In the genomic region with DNA sequence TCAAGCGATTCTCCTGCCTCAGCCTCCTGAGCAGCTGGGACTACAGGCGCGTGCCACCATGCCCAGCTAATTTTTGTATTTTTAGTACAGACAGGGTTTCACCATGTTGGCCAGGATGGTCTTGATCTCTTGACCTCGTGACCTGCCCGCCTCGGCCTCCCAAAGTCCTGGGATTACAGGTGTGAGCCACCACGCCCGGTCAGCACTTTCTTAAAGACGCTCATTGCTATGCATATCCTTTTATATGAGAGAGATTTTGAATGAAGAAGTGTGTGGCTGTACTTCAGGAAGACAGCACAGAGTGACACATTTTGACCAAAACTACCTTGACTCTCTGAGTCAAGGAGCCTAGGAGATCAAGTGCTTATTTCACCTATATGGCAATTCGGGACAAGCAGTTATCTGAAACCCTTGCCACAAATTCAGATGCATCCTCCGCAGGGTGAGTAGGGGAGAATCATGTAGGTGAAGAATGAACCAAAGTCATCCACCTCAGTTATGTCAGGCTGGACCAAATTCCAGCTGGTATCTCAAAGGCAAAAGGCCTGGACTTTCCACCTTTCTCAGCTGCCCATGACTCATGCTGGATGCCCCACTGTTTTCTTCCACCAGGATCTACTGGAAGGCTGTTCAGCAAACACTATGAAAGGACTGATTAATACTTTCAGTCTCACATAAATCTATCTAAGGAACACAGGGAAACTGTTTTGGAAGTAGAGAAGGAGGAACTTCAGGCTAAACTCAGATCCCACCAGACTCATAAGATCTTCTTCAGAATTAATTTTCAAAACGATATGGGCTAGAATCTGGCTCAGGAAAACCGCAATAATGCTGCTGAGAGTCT, we compare ENCODE assay signal across 1 cellular context.
TF ChIP-seq lines count a peak whose summit lies in the region.

No MANE protein-coding gene starts in this region.

TF ChIP-seq in HepG2, 621 proteins besides CTCF, POLR2A, EP300 and RAD21 (continued from another document and continues in another):
- TF ChIP-seq, protein P1, sequence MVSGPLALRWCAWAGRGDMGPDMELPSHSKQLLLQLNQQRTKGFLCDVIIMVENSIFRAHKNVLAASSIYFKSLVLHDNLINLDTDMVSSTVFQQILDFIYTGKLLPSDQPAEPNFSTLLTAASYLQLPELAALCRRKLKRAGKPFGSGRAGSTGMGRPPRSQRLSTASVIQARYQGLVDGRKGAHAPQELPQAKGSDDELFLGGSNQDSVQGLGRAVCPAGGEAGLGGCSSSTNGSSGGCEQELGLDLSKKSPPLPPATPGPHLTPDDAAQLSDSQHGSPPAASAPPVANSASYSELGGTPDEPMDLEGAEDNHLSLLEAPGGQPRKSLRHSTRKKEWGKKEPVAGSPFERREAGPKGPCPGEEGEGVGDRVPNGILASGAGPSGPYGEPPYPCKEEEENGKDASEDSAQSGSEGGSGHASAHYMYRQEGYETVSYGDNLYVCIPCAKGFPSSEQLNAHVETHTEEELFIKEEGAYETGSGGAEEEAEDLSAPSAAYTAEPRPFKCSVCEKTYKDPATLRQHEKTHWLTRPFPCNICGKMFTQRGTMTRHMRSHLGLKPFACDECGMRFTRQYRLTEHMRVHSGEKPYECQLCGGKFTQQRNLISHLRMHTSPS (CRISPR knock-in tag; IDR thresholded peaks at IDR 0.05; ENCODE audit: low read depth), result 0 out of 2 replicates have a peak, but pooled peaks have one; percentile 16
- peak; percentile 11; the same call in 1 of the 2 replicates for TF ChIP-seq NCOA2 (CRISPR knock-in tag; IDR thresholded peaks at IDR 0.05)
- no peak for TF ChIP-seq SIN3A (IDR thresholded peaks at IDR 0.05; ENCODE audit: borderline replicate concordance, low read depth, low read length)
- TF ChIP-seq ZZZ3 (CRISPR knock-in tag; IDR thresholded peaks at IDR 0.05; ENCODE audit: borderline replicate concordance), result 0 out of 2 replicates have a peak, but pooled peaks have one; percentile 32
- TF ChIP-seq ZSCAN25 (CRISPR knock-in tag; IDR thresholded peaks at IDR 0.05), result 0 out of 2 replicates have a peak, but pooled peaks have one; percentile 38
- TF ChIP-seq, protein P2, sequence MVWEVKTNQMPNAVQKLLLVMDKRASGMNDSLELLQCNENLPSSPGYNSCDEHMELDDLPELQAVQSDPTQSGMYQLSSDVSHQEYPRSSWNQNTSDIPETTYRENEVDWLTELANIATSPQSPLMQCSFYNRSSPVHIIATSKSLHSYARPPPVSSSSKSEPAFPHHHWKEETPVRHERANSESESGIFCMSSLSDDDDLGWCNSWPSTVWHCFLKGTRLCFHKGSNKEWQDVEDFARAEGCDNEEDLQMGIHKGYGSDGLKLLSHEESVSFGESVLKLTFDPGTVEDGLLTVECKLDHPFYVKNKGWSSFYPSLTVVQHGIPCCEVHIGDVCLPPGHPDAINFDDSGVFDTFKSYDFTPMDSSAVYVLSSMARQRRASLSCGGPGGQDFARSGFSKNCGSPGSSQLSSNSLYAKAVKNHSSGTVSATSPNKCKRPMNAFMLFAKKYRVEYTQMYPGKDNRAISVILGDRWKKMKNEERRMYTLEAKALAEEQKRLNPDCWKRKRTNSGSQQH (CRISPR knock-in tag; IDR thresholded peaks at IDR 0.05; ENCODE audit: low read depth), result no peak
- TF ChIP-seq, protein P3, sequence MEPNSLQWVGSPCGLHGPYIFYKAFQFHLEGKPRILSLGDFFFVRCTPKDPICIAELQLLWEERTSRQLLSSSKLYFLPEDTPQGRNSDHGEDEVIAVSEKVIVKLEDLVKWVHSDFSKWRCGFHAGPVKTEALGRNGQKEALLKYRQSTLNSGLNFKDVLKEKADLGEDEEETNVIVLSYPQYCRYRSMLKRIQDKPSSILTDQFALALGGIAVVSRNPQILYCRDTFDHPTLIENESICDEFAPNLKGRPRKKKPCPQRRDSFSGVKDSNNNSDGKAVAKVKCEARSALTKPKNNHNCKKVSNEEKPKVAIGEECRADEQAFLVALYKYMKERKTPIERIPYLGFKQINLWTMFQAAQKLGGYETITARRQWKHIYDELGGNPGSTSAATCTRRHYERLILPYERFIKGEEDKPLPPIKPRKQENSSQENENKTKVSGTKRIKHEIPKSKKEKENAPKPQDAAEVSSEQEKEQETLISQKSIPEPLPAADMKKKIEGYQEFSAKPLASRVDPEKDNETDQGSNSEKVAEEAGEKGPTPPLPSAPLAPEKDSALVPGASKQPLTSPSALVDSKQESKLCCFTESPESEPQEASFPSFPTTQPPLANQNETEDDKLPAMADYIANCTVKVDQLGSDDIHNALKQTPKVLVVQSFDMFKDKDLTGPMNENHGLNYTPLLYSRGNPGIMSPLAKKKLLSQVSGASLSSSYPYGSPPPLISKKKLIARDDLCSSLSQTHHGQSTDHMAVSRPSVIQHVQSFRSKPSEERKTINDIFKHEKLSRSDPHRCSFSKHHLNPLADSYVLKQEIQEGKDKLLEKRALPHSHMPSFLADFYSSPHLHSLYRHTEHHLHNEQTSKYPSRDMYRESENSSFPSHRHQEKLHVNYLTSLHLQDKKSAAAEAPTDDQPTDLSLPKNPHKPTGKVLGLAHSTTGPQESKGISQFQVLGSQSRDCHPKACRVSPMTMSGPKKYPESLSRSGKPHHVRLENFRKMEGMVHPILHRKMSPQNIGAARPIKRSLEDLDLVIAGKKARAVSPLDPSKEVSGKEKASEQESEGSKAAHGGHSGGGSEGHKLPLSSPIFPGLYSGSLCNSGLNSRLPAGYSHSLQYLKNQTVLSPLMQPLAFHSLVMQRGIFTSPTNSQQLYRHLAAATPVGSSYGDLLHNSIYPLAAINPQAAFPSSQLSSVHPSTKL (CRISPR knock-in tag; IDR thresholded peaks at IDR 0.05), result peak; percentile 89
- TF ChIP-seq, protein P4, sequence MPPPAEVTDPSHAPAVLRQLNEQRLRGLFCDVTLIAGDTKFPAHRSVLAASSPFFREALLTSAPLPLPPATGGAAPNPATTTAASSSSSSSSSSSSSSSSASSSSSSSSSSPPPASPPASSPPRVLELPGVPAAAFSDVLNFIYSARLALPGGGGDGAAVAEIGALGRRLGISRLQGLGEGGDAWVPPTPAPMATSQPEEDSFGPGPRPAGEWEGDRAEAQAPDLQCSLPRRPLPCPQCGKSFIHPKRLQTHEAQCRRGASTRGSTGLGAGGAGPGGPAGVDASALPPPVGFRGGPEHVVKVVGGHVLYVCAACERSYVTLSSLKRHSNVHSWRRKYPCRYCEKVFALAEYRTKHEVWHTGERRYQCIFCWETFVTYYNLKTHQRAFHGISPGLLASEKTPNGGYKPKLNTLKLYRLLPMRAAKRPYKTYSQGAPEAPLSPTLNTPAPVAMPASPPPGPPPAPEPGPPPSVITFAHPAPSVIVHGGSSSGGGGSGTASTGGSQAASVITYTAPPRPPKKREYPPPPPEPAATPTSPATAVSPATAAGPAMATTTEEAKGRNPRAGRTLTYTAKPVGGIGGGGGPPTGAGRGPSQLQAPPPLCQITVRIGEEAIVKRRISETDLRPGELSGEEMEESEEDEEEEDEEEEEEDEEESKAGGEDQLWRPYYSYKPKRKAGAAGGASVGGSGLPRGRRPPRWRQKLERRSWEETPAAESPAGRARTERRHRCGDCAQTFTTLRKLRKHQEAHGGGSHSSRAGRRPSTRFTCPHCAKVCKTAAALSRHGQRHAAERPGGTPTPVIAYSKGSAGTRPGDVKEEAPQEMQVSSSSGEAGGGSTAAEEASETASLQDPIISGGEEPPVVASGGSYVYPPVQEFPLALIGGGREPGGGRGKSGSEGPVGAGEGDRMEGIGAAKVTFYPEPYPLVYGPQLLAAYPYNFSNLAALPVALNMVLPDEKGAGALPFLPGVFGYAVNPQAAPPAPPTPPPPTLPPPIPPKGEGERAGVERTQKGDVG (CRISPR knock-in tag; IDR thresholded peaks at IDR 0.05; ENCODE audit: borderline replicate concordance), result no peak
- TF ChIP-seq ZEB1 (IDR thresholded peaks at IDR 0.05; ENCODE audit: insufficient replicate concordance, low read depth), result peak; percentile 52
- TF ChIP-seq ZNF432 (CRISPR knock-in tag; IDR thresholded peaks at IDR 0.05; ENCODE audit: borderline replicate concordance), result no peak
- 0 out of 2 replicates have a peak, but pooled peaks have one; percentile 47 for TF ChIP-seq ZNF607 (CRISPR knock-in tag; IDR thresholded peaks at IDR 0.05; ENCODE audit: borderline replicate concordance)
- peak; percentile 28; the same call in 1 of the 2 replicates for TF ChIP-seq ZNF747 (CRISPR knock-in tag; IDR thresholded peaks at IDR 0.05; ENCODE audit: borderline replicate concordance)
- TF ChIP-seq RXRB (CRISPR knock-in tag; IDR thresholded peaks at IDR 0.05; ENCODE audit: borderline replicate concordance), result peak; percentile 83; the same call in 1 of the 2 replicates
- TF ChIP-seq SNRNP70 (IDR thresholded peaks at IDR 0.05; ENCODE audit: low read depth, low read length), result no peak
- peak; percentile 83 for TF ChIP-seq RCOR2 (CRISPR knock-in tag; IDR thresholded peaks at IDR 0.05)
- TF ChIP-seq REL (CRISPR knock-in tag; conservative IDR thresholded peaks at IDR 0.05), result no peak
- TF ChIP-seq FOXO1 (CRISPR knock-in tag; IDR thresholded peaks at IDR 0.05), result peak; percentile 50; the same call in 1 of the 2 replicates
- TF ChIP-seq, protein P5, sequence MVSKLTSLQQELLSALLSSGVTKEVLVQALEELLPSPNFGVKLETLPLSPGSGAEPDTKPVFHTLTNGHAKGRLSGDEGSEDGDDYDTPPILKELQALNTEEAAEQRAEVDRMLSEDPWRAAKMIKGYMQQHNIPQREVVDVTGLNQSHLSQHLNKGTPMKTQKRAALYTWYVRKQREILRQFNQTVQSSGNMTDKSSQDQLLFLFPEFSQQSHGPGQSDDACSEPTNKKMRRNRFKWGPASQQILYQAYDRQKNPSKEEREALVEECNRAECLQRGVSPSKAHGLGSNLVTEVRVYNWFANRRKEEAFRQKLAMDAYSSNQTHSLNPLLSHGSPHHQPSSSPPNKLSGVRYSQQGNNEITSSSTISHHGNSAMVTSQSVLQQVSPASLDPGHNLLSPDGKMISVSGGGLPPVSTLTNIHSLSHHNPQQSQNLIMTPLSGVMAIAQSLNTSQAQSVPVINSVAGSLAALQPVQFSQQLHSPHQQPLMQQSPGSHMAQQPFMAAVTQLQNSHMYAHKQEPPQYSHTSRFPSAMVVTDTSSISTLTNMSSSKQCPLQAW (CRISPR knock-in tag; IDR thresholded peaks at IDR 0.05), result peak; percentile 77
- TF ChIP-seq ZNF563 (CRISPR knock-in tag; IDR thresholded peaks at IDR 0.05), result no peak
- TF ChIP-seq, protein P6, sequence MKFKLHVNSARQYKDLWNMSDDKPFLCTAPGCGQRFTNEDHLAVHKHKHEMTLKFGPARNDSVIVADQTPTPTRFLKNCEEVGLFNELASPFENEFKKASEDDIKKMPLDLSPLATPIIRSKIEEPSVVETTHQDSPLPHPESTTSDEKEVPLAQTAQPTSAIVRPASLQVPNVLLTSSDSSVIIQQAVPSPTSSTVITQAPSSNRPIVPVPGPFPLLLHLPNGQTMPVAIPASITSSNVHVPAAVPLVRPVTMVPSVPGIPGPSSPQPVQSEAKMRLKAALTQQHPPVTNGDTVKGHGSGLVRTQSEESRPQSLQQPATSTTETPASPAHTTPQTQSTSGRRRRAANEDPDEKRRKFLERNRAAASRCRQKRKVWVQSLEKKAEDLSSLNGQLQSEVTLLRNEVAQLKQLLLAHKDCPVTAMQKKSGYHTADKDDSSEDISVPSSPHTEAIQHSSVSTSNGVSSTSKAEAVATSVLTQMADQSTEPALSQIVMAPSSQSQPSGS (CRISPR knock-in tag; IDR thresholded peaks at IDR 0.05), result peak; percentile 19; the same call in 1 of the 2 replicates
- no peak for TF ChIP-seq GZF1 (CRISPR knock-in tag; IDR thresholded peaks at IDR 0.05)
- TF ChIP-seq FOXK2 (IDR thresholded peaks at IDR 0.05), result no peak
- TF ChIP-seq ATF7 (IDR thresholded peaks at IDR 0.05), result no peak
- 0 out of 2 replicates have a peak, but pooled peaks have one; percentile 35 for TF ChIP-seq ATF7 (CRISPR knock-in tag; IDR thresholded peaks at IDR 0.05)
- no peak for TF ChIP-seq ZNF180 (CRISPR knock-in tag; IDR thresholded peaks at IDR 0.05; ENCODE audit: borderline replicate concordance, low read depth)
- TF ChIP-seq FOSL2 (CRISPR knock-in tag; IDR thresholded peaks at IDR 0.05), result peak; percentile 99
- TF ChIP-seq, protein P7, sequence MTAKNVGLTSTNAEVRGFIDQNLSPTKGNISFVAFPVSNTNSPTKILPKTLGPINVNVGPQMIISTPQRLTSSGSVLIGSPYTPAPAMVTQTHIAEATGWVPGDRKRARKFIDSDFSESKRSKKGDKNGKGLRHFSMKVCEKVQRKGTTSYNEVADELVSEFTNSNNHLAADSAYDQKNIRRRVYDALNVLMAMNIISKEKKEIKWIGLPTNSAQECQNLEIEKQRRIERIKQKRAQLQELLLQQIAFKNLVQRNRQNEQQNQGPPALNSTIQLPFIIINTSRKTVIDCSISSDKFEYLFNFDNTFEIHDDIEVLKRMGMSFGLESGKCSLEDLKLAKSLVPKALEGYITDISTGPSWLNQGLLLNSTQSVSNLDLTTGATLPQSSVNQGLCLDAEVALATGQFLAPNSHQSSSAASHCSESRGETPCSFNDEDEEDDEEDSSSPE (CRISPR knock-in tag; IDR thresholded peaks at IDR 0.05), result no peak
- 0 out of 4 replicates have a peak, but pooled peaks of 1 of the 2 experiments have one; percentile 23 for TF ChIP-seq MAFK (conservative IDR thresholded peaks at IDR 0.05 in 1 of 2, IDR thresholded peaks at IDR 0.05 in 1 of 2; ENCODE audit: low read length in 2 of 2)
- TF ChIP-seq MIER2 (CRISPR knock-in tag; IDR thresholded peaks at IDR 0.05), result peak; percentile 65; the same call in 1 of the 2 replicates
- TF ChIP-seq, protein P8, sequence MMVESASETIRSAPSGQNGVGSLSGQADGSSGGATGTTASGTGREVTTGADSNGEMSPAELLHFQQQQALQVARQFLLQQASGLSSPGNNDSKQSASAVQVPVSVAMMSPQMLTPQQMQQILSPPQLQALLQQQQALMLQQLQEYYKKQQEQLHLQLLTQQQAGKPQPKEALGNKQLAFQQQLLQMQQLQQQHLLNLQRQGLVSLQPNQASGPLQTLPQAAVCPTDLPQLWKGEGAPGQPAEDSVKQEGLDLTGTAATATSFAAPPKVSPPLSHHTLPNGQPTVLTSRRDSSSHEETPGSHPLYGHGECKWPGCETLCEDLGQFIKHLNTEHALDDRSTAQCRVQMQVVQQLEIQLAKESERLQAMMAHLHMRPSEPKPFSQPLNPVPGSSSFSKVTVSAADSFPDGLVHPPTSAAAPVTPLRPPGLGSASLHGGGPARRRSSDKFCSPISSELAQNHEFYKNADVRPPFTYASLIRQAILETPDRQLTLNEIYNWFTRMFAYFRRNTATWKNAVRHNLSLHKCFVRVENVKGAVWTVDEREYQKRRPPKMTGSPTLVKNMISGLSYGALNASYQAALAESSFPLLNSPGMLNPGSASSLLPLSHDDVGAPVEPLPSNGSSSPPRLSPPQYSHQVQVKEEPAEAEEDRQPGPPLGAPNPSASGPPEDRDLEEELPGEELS (CRISPR knock-in tag; IDR thresholded peaks at IDR 0.05), result peak; percentile 56; the same call in 1 of the 2 replicates
- TF ChIP-seq MTF2 (CRISPR knock-in tag; IDR thresholded peaks at IDR 0.05; ENCODE audit: borderline replicate concordance), result no peak
- peak; percentile 88 for TF ChIP-seq HNF4G (IDR thresholded peaks at IDR 0.05; ENCODE audit: borderline replicate concordance, low read depth, low read length)
- TF ChIP-seq HNF4G (CRISPR knock-in tag; IDR thresholded peaks at IDR 0.05; ENCODE audit: borderline replicate concordance, low read depth), result peak; percentile 85; the same call in 1 of the 2 replicates
